In genomic region chr3:104263477-104263876, GRCh38 we compare ENCODE assay signal across 26 cellular contexts.
"Had no signal": no experiment of that assay in that cellular context is flagged by ENCODE, and none has a peak within 500 bp of the region (broad histone marks: within the 10 kb centered on the region; RNA-seq: fewer than 3 reads in every experiment).

No MANE protein-coding gene starts in this region.

- H3K27ac ChIP-seq: neural progenitor cell, ovary, parathyroid adenoma, psoas muscle, right lobe of liver, sigmoid colon, suprapubic skin, testis, tibial artery, transverse colon, upper lobe of right lung, uterus had no signal

- H3K4me1 ChIP-seq: neural progenitor cell, parathyroid adenoma, psoas muscle, right lobe of liver, sigmoid colon, suprapubic skin, testis, tibial artery, transverse colon, upper lobe of right lung, uterus had no signal

- H2AFZ ChIP-seq: neural progenitor cell, parathyroid adenoma had no signal

- H3K79me2 ChIP-seq: parathyroid adenoma had no signal

- DNase-seq: natural killer cell; occipital lobe; ovary; posterior cingulate gyrus; psoas muscle; right cardiac atrium; right lobe of liver; sigmoid colon; small intestine; stimulated activated CD4-positive, alpha-beta T cell treated with anti-CD3 and anti-CD28 coated beads, Interleukin-1b, Interleukin-23, amount 100 ng/mL, for 48 hours; stimulated activated CD4-positive, alpha-beta T cell treated with anti-CD3 and anti-CD28 coated beads, Interleukin-4, amount 100 ng/mL, for 1 hour; stimulated activated CD4-positive, alpha-beta T cell treated with anti-CD3 and anti-CD28 coated beads, Interleukin-4, amount 100 ng/mL, for 4 hours; stimulated activated CD8-positive, alpha-beta memory T cell treated with anti-CD3 and anti-CD28 coated beads, Interleukin-4, amount 100 ng/mL, for 48 hours; stimulated activated naive CD4-positive, alpha-beta T cell; stimulated activated naive CD8-positive, alpha-beta T cell treated with anti-CD3 and anti-CD28 coated beads, Interleukin-15, amount 100 ng/mL, for 72 hours; stimulated activated naive CD8-positive, alpha-beta T cell treated with anti-CD3 and anti-CD28 coated beads, Interleukin-15, Interleukin-2, amounts not matched to agents 100 U/mL and 50 U/mL, for 24 hours; substantia nigra; testis; tibial artery; transverse colon; upper lobe of right lung; uterus had no signal

- ATAC-seq: natural killer cell; psoas muscle; right cardiac atrium; right lobe of liver; stimulated activated memory B cell treated with anti-CD40 and anti-IgM and Interleukin-4, amounts not matched to agents 10 μg/mL and 1 μg/mL and 100 μg/mL, for 72 hours; stimulated activated naive CD8-positive, alpha-beta T cell treated with anti-CD3 and anti-CD28 coated beads, Interleukin-15, amount 100 ng/mL, for 72 hours; stimulated activated naive CD8-positive, alpha-beta T cell treated with anti-CD3 and anti-CD28 coated beads, Interleukin-15, Interleukin-2, amounts not matched to agents 100 U/mL and 50 U/mL, for 24 hours; upper lobe of right lung had no signal

- H3K9ac ChIP-seq: neural progenitor cell, parathyroid adenoma had no signal

- H3K36me3 ChIP-seq: neural progenitor cell, ovary, right lobe of liver, sigmoid colon, suprapubic skin, tibial artery, transverse colon, upper lobe of right lung, uterus had no signal

- H3K4me3 ChIP-seq: neural progenitor cell, ovary, psoas muscle, right lobe of liver, sigmoid colon, suprapubic skin, testis, tibial artery, transverse colon, upper lobe of right lung, uterus had no signal

- H3K27me3 ChIP-seq: neural progenitor cell, ovary, right lobe of liver, sigmoid colon, suprapubic skin, testis, tibial artery, transverse colon, upper lobe of right lung, uterus had no signal

- H3K4me2 ChIP-seq: neural progenitor cell had no signal

- H3K9me3 ChIP-seq: ovary, psoas muscle, right lobe of liver, sigmoid colon, suprapubic skin, testis, tibial artery, transverse colon, upper lobe of right lung, uterus had no signal
